ENCODE assay signal across 2 cellular contexts in the genomic region with DNA sequence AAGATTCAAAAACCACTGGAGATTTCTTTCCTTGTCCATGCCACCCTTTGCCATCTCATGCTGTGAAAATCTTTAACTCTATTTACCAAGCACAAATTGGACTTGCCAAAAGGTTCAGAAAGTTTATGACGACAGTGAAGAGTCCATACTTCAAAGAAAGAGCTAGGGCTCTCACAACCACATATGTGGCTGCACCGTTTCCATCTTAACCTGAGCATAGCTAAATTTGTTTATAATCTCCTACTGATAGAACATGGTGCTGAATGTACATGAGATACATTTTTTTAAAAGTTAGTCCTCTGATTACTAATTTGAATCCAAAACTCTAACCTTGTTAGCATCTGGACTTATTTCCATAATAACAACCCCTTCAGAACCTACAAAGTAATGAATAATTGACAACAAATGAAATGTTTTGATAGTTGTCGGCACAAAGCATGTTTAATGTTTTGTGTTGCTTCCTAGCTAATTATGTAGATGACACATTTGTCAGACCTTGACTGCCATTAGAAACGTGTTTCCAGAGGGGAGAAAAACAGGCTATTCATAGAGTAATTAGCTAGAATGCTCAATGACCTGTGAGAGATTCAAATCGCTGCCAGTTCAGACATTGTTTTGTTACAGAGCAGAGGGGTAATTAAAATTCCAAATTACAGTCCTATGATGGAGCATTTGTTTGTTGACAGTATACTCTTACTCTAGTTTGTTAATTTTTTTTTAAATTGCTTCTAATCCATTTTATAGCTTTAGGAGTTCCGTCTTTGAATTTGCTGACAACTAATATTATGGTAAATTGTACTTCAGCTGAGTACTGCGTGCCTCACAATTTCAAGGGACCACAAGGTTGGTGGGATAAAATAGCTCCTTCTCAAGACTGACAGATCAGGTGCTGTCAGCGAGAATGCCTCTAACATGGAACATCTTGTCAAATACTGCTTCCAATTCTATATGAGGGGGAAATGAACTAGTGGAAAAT.
A peak's percentile ranks its signal among the peaks of the same experiment; 100 is the strongest.
TF ChIP-seq lines count a peak whose summit lies in the region.

No MANE protein-coding gene starts in this region.

TF ChIP-seq in HepG2, 621 proteins besides CTCF, POLR2A, EP300 and RAD21:
- peak; percentile 45 to 67; a peak in 2 of 4 replicates for TF ChIP-seq MAFK (conservative IDR thresholded peaks at IDR 0.05 in 1 of 2, IDR thresholded peaks at IDR 0.05 in 1 of 2; ENCODE audit: low read length in 2 of 2)
- TF ChIP-seq DNMT1 (CRISPR knock-in tag; IDR thresholded peaks at IDR 0.05): no peak

TF ChIP-seq in K562, 482 proteins besides CTCF, POLR2A, EP300 and RAD21:
- TF ChIP-seq, protein P1, sequence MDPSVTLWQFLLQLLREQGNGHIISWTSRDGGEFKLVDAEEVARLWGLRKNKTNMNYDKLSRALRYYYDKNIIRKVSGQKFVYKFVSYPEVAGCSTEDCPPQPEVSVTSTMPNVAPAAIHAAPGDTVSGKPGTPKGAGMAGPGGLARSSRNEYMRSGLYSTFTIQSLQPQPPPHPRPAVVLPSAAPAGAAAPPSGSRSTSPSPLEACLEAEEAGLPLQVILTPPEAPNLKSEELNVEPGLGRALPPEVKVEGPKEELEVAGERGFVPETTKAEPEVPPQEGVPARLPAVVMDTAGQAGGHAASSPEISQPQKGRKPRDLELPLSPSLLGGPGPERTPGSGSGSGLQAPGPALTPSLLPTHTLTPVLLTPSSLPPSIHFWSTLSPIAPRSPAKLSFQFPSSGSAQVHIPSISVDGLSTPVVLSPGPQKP (CRISPR knock-in tag; IDR thresholded peaks at IDR 0.05): no peak
- peak; percentile 33; the same call in 1 of the 2 replicates for TF ChIP-seq ZNF316 (IDR thresholded peaks at IDR 0.05)
